1 cellular context compared by ENCODE assay signal in the genomic region with DNA sequence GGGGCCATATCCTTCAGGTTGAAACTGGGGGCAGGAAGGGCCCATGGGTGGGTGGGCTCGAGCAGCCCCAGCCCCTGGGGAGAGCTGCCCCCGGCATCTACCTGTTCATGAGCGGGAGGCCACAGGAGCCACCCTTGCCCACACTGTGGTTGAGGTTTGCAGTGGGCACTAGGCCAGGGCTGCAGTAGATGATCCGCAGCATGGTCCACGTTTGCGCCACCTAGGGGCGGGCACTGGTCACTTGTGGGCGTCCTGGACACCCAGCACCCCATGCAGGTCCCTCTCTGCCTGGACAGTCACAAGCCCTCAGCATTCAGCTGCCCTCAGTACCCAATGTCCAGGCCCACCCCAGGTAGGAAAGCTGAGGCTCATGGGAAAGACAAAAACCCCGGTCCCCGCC.
TF ChIP-seq lines count a peak whose summit lies in the region.

No MANE protein-coding gene starts in this region.

TF ChIP-seq in HEK293, 187 proteins besides CTCF, POLR2A, EP300 and RAD21:
- 0 out of 2 replicates have a peak, but pooled peaks have one; percentile 32 for TF ChIP-seq BCL11B (tag by site-specific recombination; IDR thresholded peaks at IDR 0.05; ENCODE audit: low read depth)
- TF ChIP-seq, protein P1, sequence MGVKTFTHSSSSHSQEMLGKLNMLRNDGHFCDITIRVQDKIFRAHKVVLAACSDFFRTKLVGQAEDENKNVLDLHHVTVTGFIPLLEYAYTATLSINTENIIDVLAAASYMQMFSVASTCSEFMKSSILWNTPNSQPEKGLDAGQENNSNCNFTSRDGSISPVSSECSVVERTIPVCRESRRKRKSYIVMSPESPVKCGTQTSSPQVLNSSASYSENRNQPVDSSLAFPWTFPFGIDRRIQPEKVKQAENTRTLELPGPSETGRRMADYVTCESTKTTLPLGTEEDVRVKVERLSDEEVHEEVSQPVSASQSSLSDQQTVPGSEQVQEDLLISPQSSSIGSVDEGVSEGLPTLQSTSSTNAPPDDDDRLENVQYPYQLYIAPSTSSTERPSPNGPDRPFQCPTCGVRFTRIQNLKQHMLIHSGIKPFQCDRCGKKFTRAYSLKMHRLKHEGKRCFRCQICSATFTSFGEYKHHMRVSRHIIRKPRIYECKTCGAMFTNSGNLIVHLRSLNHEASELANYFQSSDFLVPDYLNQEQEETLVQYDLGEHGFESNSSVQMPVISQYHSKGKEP (tag by site-specific recombination; IDR thresholded peaks at IDR 0.05): peak; percentile 76
- TF ChIP-seq, protein P2, sequence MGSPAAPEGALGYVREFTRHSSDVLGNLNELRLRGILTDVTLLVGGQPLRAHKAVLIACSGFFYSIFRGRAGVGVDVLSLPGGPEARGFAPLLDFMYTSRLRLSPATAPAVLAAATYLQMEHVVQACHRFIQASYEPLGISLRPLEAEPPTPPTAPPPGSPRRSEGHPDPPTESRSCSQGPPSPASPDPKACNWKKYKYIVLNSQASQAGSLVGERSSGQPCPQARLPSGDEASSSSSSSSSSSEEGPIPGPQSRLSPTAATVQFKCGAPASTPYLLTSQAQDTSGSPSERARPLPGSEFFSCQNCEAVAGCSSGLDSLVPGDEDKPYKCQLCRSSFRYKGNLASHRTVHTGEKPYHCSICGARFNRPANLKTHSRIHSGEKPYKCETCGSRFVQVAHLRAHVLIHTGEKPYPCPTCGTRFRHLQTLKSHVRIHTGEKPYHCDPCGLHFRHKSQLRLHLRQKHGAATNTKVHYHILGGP (tag by site-specific recombination; IDR thresholded peaks at IDR 0.05): no peak
- TF ChIP-seq HOXC10 (CRISPR knock-in tag; IDR thresholded peaks at IDR 0.05): no peak
- TF ChIP-seq ZNF202 (tag by site-specific recombination; IDR thresholded peaks at IDR 0.05; ENCODE audit: borderline replicate concordance): no peak
- no peak for TF ChIP-seq ZNF621 (tag by site-specific recombination; IDR thresholded peaks at IDR 0.05)
- TF ChIP-seq ZNF2 (tag by site-specific recombination; IDR thresholded peaks at IDR 0.05): peak; percentile 71; the same call in 1 of the 2 replicates
- TF ChIP-seq ZXDB (tag by site-specific recombination; IDR thresholded peaks at IDR 0.05): 0 out of 2 replicates have a peak, but pooled peaks have one; percentile 14
- no peak for TF ChIP-seq ZNF169 (tag by site-specific recombination; IDR thresholded peaks at IDR 0.05)
- no peak for TF ChIP-seq ZNF292 (tag by site-specific recombination; IDR thresholded peaks at IDR 0.05; ENCODE audit: borderline replicate concordance, low read depth)
- 0 out of 2 replicates have a peak, but pooled peaks have one; percentile 38 for TF ChIP-seq ZNF76 (tag by site-specific recombination; IDR thresholded peaks at IDR 0.05; ENCODE audit: borderline replicate concordance, low read depth)
- TF ChIP-seq, protein P3, sequence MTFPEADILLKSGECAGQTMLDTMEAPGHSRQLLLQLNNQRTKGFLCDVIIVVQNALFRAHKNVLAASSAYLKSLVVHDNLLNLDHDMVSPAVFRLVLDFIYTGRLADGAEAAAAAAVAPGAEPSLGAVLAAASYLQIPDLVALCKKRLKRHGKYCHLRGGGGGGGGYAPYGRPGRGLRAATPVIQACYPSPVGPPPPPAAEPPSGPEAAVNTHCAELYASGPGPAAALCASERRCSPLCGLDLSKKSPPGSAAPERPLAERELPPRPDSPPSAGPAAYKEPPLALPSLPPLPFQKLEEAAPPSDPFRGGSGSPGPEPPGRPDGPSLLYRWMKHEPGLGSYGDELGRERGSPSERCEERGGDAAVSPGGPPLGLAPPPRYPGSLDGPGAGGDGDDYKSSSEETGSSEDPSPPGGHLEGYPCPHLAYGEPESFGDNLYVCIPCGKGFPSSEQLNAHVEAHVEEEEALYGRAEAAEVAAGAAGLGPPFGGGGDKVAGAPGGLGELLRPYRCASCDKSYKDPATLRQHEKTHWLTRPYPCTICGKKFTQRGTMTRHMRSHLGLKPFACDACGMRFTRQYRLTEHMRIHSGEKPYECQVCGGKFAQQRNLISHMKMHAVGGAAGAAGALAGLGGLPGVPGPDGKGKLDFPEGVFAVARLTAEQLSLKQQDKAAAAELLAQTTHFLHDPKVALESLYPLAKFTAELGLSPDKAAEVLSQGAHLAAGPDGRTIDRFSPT (tag by site-specific recombination; IDR thresholded peaks at IDR 0.05): peak; percentile 87
- TF ChIP-seq ZBTB8A (tag by site-specific recombination; IDR thresholded peaks at IDR 0.05): 0 out of 2 replicates have a peak, but pooled peaks have one; percentile 22
TF ChIP-seq in HEK293: peak in this region for 7.
